ENCODE assay signal across 18 cellular contexts in genomic region chr6:168641455-168641854, GRCh38.
DNase-seq lines count a peak whose midpoint lies in the region; ATAC-seq, FAIRE-seq and TF ChIP-seq lines count a peak whose summit lies in the region.
"Had no signal": no experiment of that assay in that cellular context is flagged by ENCODE, and none has a peak within 500 bp of the region (broad histone marks: within the 10 kb centered on the region; RNA-seq: fewer than 3 reads in every experiment).

No MANE protein-coding gene starts in this region.

- no peak overlapping the region for H3K4me3 ChIP-seq in AG10803 (ENCODE audit: low read length)
- no peak overlapping the region for H3K4me3 ChIP-seq in H1 (ENCODE audit: extremely low read depth in 1 of 4, insufficient read depth in 2 of 4, low read depth in 3 of 4, low read length in 4 of 4)
- H3K4me3 ChIP-seq in SK-N-SH (ENCODE audit: low read depth in 2 of 2, low read length in 1 of 2): no peak overlapping the region
- H3K4me3 ChIP-seq: coronary artery, heart right ventricle had no signal

- no peak overlapping the region for H3K4ac ChIP-seq in H1 (replicated peaks; ENCODE audit: insufficient read length, low read depth, low read length)

- H4K5ac ChIP-seq in H1 (ENCODE audit: insufficient read length, low read depth, low read length): no peak overlapping the region

- H3K18ac ChIP-seq in H1 (ENCODE audit: extremely low read depth, low read length): no peak overlapping the region

- no peak overlapping the region for H2BK120ac ChIP-seq in H1 (replicated peaks; ENCODE audit: low read depth, low read length)

- H3K4me1 Mint-ChIP-seq in nephron progenitor cell: peaks cover 58% of the 10 kb centered on the region
- no peaks in the 10 kb centered on the region for H3K4me1 Mint-ChIP-seq in natural killer cell treated with Interleukin-12 subunit alpha and Interleukin-12 subunit beta and Interleukin-15 and Interleukin-18, amount 100 ng/mL, for 72 hours (ENCODE audit: low read depth in 2 of 2)
- H3K4me1 Mint-ChIP-seq: activated naive CD4-positive, alpha-beta T cell treated with anti-CD3 and anti-CD28 coated beads, Interleukin-2, amount 10 ng/mL, durations not matched to agents 7 days and 5 days had no signal

- no peak overlapping the region for H2BK15ac ChIP-seq in H1 (ENCODE audit: low read length)

- H3K9me3 ChIP-seq in H1 (ENCODE audit: insufficient read depth in 2 of 2, low read depth in 1 of 2, low read length in 1 of 2) (no peaks in the 10 kb centered on the region), SK-N-SH (no peaks in the 10 kb centered on the region)
- H3K9me3 ChIP-seq: heart right ventricle had no signal

- peak; percentile 0 for DNase-seq in AG10803 (ENCODE audit: low read depth)
- DNase-seq in M059J (ENCODE audit: low read depth): peak; percentile 33
- DNase-seq in H1 (ENCODE audit: low read depth in 1 of 2, low spot score in 2 of 2): no peak
- peak; percentile 23 for DNase-seq in nephron progenitor cell
- DNase-seq in natural killer cell treated with Interleukin-12 subunit alpha and Interleukin-12 subunit beta and Interleukin-15 and Interleukin-18, amount 100 ng/mL, for 72 hours (ENCODE audit: low spot score): no peak
- no peak for DNase-seq in SK-N-SH
- no peak for DNase-seq in midbrain (lab: John Stamatoyannopoulos, UW)
- DNase-seq: activated CD8-positive, alpha-beta T cell treated with anti-CD3 and anti-CD28 coated beads for 36 hours; activated naive CD4-positive, alpha-beta T cell treated with anti-CD3 and anti-CD28 coated beads, Interleukin-2, amount 10 ng/mL, durations not matched to agents 7 days and 5 days; activated T-cell treated with anti-CD3 and anti-CD28 coated beads, Interleukin-2, amount 50 U/mL, for 1 hour; DMS79; heart right ventricle; NCI-H146; stimulated activated CD4-positive, alpha-beta T cell treated with anti-CD3 and anti-CD28 coated beads, Interleukin-12 subunit alpha, Interleukin-12 subunit beta, amount 100 ng/mL, for 4 hours; T-helper 9 cell had no signal

- H2BK12ac ChIP-seq in H1 (ENCODE audit: low read depth, low read length): no peak overlapping the region

- H2BK20ac ChIP-seq in H1 (ENCODE audit: low read length): no peak overlapping the region

- H3K23me2 ChIP-seq in H1 (ENCODE audit: low read depth, low read length): no peaks in the 10 kb centered on the region

- H3K56ac ChIP-seq in H1 (replicated peaks; ENCODE audit: insufficient read length, low read depth, low read length): no peak overlapping the region

- H2AFZ ChIP-seq in H1 (ENCODE audit: low read length) (no peak overlapping the region), SK-N-SH (ENCODE audit: low read depth) (no peak overlapping the region)

- 82% methylated on average over 5 of the region's 5 CpGs; no CpG with 5 or more reads in 1 of the 2 experiments for WGBS in H1 (ENCODE audit: extremely low coverage in 1 of 2, insufficient coverage in 1 of 2, insufficient read length in 1 of 2, insufficient replicate concordance in 2 of 2, low coverage in 1 of 2, low lambda C conversion rate in 2 of 2, missing lambda C conversion rate in 1 of 2), 2 experiments
- 42% methylated on average over 5 of the region's 5 CpGs for WGBS in SK-N-SH (ENCODE audit: low lambda C conversion rate)

- no peak overlapping the region for H3K23ac ChIP-seq in H1 (ENCODE audit: insufficient read length)

- no peaks in the 10 kb centered on the region for H3K27me3 Mint-ChIP-seq in nephron progenitor cell (ENCODE audit: low read depth, poor library complexity)
- H3K27me3 Mint-ChIP-seq in natural killer cell treated with Interleukin-12 subunit alpha and Interleukin-12 subunit beta and Interleukin-15 and Interleukin-18, amount 100 ng/mL, for 72 hours: peaks cover 0 to 11% of the 10 kb centered on the region in 2 donors

- H4K20me1 ChIP-seq in H1 (replicated peaks in 1 of 2; ENCODE audit: control insufficient read depth in 1 of 2, insufficient read depth in 2 of 2, low read length in 2 of 2): no peaks in the 10 kb centered on the region
- no peaks in the 10 kb centered on the region for H4K20me1 ChIP-seq in SK-N-SH (ENCODE audit: insufficient read depth)

- H2AK5ac ChIP-seq in H1 (ENCODE audit: low read depth, low read length): no peak overlapping the region

- TF ChIP-seq POLR2A in H1 (IDR thresholded peaks at IDR 0.05; ENCODE audit: control extremely low read depth in 1 of 2, low read depth in 2 of 2, low read length in 2 of 2): no peak

- no peak overlapping the region for H3K27ac Mint-ChIP-seq in nephron progenitor cell
- no peak overlapping the region for H3K27ac Mint-ChIP-seq in natural killer cell treated with Interleukin-12 subunit alpha and Interleukin-12 subunit beta and Interleukin-15 and Interleukin-18, amount 100 ng/mL, for 72 hours
- H3K27ac Mint-ChIP-seq: activated CD8-positive, alpha-beta T cell treated with anti-CD3 and anti-CD28 coated beads for 36 hours; activated naive CD4-positive, alpha-beta T cell treated with anti-CD3 and anti-CD28 coated beads, Interleukin-2, amount 10 ng/mL, durations not matched to agents 7 days and 5 days had no signal

- TF ChIP-seq EP300 in H1 (IDR thresholded peaks at IDR 0.05; ENCODE audit: borderline replicate concordance in 1 of 2, low read depth in 2 of 2, low read length in 2 of 2) (no peak; a peak in 1 of 3 replicates), SK-N-SH (IDR thresholded peaks at IDR 0.05; ENCODE audit: borderline replicate concordance in 1 of 2, low read depth in 1 of 2, low read length in 1 of 2) (no peak)

- H3K79me2 ChIP-seq in H1 (ENCODE audit: control insufficient read depth in 1 of 2, insufficient read depth in 2 of 2, low read length in 2 of 2) (no peaks in the 10 kb centered on the region), SK-N-SH (ENCODE audit: insufficient read depth) (no peaks in the 10 kb centered on the region)

- H3K4me3 Mint-ChIP-seq in nephron progenitor cell: no peak overlapping the region
- no peak overlapping the region for H3K4me3 Mint-ChIP-seq in natural killer cell treated with Interleukin-12 subunit alpha and Interleukin-12 subunit beta and Interleukin-15 and Interleukin-18, amount 100 ng/mL, for 72 hours
- H3K4me3 Mint-ChIP-seq: activated CD8-positive, alpha-beta T cell treated with anti-CD3 and anti-CD28 coated beads for 36 hours; activated naive CD4-positive, alpha-beta T cell treated with anti-CD3 and anti-CD28 coated beads, Interleukin-2, amount 10 ng/mL, durations not matched to agents 7 days and 5 days had no signal

- no peak overlapping the region for H3K9ac ChIP-seq in H1 (replicated peaks in 1 of 4; ENCODE audit: extremely low read depth in 1 of 4, low read depth in 3 of 4, low read length in 3 of 4)
- no peak overlapping the region for H3K9ac ChIP-seq in SK-N-SH

- POLR2A ChIA-PET in H1 (lab: Charles Lee; ENCODE audit: partially characterized antibody): no interaction called here
- POLR2A ChIA-PET in SK-N-SH (lab: Yijun Ruan, JAX): no interaction called here

- no peaks in the 10 kb centered on the region for H3K9me2 ChIP-seq in SK-N-SH

- H4K91ac ChIP-seq in H1 (replicated peaks; ENCODE audit: insufficient read length, low read length): no peak overlapping the region

- no peak for TF ChIP-seq CTCF in AG10803 (conservative IDR thresholded peaks at IDR 0.05; ENCODE audit: low read length)
- TF ChIP-seq CTCF in H1 (IDR thresholded peaks at IDR 0.05; ENCODE audit: control extremely low read depth in 1 of 3, insufficient read depth in 1 of 3, low read depth in 1 of 3, low read length in 3 of 3): no peak
- TF ChIP-seq CTCF in nephron progenitor cell (IDR thresholded peaks at IDR 0.05): no peak
- no peak for TF ChIP-seq CTCF in SK-N-SH (IDR thresholded peaks at IDR 0.05)

- CTCF ChIA-PET in H1 (lab: Charles Lee; ENCODE audit: partially characterized antibody) (interaction anchor here (1.0 kb wide), 1 partner anchor 24 kb away, joined by 3 read pairs; no protein-coding TSS in a partner anchor), SK-N-SH (lab: Yijun Ruan, JAX) (no interaction called here)

- H3K27ac ChIP-seq in H1 (ENCODE audit: low read depth, low read length): no peak overlapping the region
- no peak overlapping the region for H3K27ac ChIP-seq in SK-N-SH (ENCODE audit: low read depth in 2 of 2, low read length in 1 of 2)
- H3K27ac ChIP-seq: coronary artery had no signal

- no peaks in the 10 kb centered on the region for H3F3A ChIP-seq in SK-N-SH (replicated peaks; ENCODE audit: insufficient read depth)

- TF ChIP-seq RAD21 in H1 (IDR thresholded peaks at IDR 0.05 in 1 of 2, conservative IDR thresholded peaks at IDR 0.05 in 1 of 2; ENCODE audit: low read depth in 2 of 2, low read length in 2 of 2) (no peak), SK-N-SH (IDR thresholded peaks at IDR 0.05; ENCODE audit: low read length) (no peak)

- H3K36me3 Mint-ChIP-seq in nephron progenitor cell (ENCODE audit: low read depth): no peaks in the 10 kb centered on the region
- no peaks in the 10 kb centered on the region for H3K36me3 Mint-ChIP-seq in natural killer cell treated with Interleukin-12 subunit alpha and Interleukin-12 subunit beta and Interleukin-15 and Interleukin-18, amount 100 ng/mL, for 72 hours
- H3K36me3 Mint-ChIP-seq: activated naive CD4-positive, alpha-beta T cell treated with anti-CD3 and anti-CD28 coated beads, Interleukin-2, amount 10 ng/mL, durations not matched to agents 7 days and 5 days had no signal

- H3K4me2 ChIP-seq in H1 (ENCODE audit: insufficient read depth in 1 of 2, low read depth in 2 of 2, low read length in 2 of 2): 0 out of 4 replicates have a peak overlapping the region, but pooled peaks of 1 of the 2 experiments have one; percentile 25
- H3K4me2 ChIP-seq in SK-N-SH: no peak overlapping the region

- no peaks in the 10 kb centered on the region for H3K36me3 ChIP-seq in H1 (ENCODE audit: control insufficient read depth in 2 of 4, insufficient read depth in 4 of 4, low read length in 3 of 4)
- no peaks in the 10 kb centered on the region for H3K36me3 ChIP-seq in SK-N-SH (replicated peaks in 1 of 2; ENCODE audit: control insufficient read depth in 1 of 2, insufficient read depth in 2 of 2, low read length in 1 of 2)
- H3K36me3 ChIP-seq: heart right ventricle had no signal

- peaks cover 6 to 8% (median 7%) of the 10 kb centered on the region in 4 experiments; a peak in 6 of 7 replicates for H3K4me1 ChIP-seq in H1 (replicated peaks in 1 of 4; ENCODE audit: control insufficient read depth in 3 of 4, insufficient read depth in 4 of 4, low read length in 3 of 4)
- H3K4me1 ChIP-seq in SK-N-SH (ENCODE audit: control insufficient read depth in 1 of 2, insufficient read depth in 2 of 2, low read depth in 1 of 2, low read length in 1 of 2): peaks cover 0 to 5% of the 10 kb centered on the region in 2 experiments; a peak in 1 of 4 replicates

- ATAC-seq in natural killer cell treated with Interleukin-12 subunit alpha and Interleukin-12 subunit beta and Interleukin-15 and Interleukin-18, amount 100 ng/mL, for 72 hours: no peak
- no peak for ATAC-seq in HG02678 (IDR thresholded peaks at IDR 0.05; ENCODE audit: unreplicated experiment)
- ATAC-seq: activated CD8-positive, alpha-beta T cell treated with anti-CD3 and anti-CD28 coated beads for 36 hours had no signal

- H3K9me3 Mint-ChIP-seq in nephron progenitor cell: no peaks in the 10 kb centered on the region
- H3K9me3 Mint-ChIP-seq in natural killer cell treated with Interleukin-12 subunit alpha and Interleukin-12 subunit beta and Interleukin-15 and Interleukin-18, amount 100 ng/mL, for 72 hours: no peaks in the 10 kb centered on the region
- H3K9me3 Mint-ChIP-seq: activated CD8-positive, alpha-beta T cell treated with anti-CD3 and anti-CD28 coated beads for 36 hours; activated naive CD4-positive, alpha-beta T cell treated with anti-CD3 and anti-CD28 coated beads, Interleukin-2, amount 10 ng/mL, durations not matched to agents 7 days and 5 days had no signal

- no peak for FAIRE-seq in H1 (lab: Jason Lieb, UNC)
- FAIRE-seq: islet of Langerhans had no signal

- no peak overlapping the region for H3K14ac ChIP-seq in H1 (ENCODE audit: insufficient read length)

- no peak overlapping the region for H4K8ac ChIP-seq in H1 (ENCODE audit: extremely low read depth, insufficient read depth, low read length)

- H3K27me3 ChIP-seq in H1 (replicated peaks in 1 of 4; ENCODE audit: control insufficient read depth in 3 of 4, extremely low read depth in 1 of 4, insufficient read depth in 3 of 4, low read length in 3 of 4) (no peaks in the 10 kb centered on the region; a peak in 1 of 7 replicates), SK-N-SH (ENCODE audit: insufficient read depth) (no peaks in the 10 kb centered on the region)

- no peaks in the 10 kb centered on the region; the same call in 1 of the 2 replicates for H3K79me1 ChIP-seq in H1 (ENCODE audit: low read depth, low read length)

- no peak overlapping the region for H2BK5ac ChIP-seq in H1 (ENCODE audit: low read depth, low read length)

Comparison
In these comparisons a context has a peak if more than half of its experiments do, and no peak if none do; other contexts are left out.
1. DNase-seq: peak in AG10803 (single experiment), M059J (single experiment) and nephron progenitor cell (single experiment); none in H1 (0 of 2), natural killer cell treated with Interleukin-12 subunit alpha and Interleukin-12 subunit beta and Interleukin-15 and Interleukin-18, amount 100 ng/mL, for 72 hours (single experiment), SK-N-SH (single experiment) and midbrain (single experiment).